ENCODE assay signal across 27 cellular contexts in genomic region chr6:168902075-168902474, GRCh38.
"Had no signal": no experiment of that assay in that cellular context is flagged by ENCODE, and none has a peak within 500 bp of the region (broad histone marks: within the 10 kb centered on the region; RNA-seq: fewer than 3 reads in every experiment).

No MANE protein-coding gene starts in this region.

- ATAC-seq: effector memory CD8-positive, alpha-beta T cell; esophagus mucosa; foreskin keratinocyte; gastrocnemius medialis; gastroesophageal sphincter; heart left ventricle had no signal

- DNase-seq: colonic mucosa; cortex of kidney; dermis blood vessel endothelial cell; dorsolateral prefrontal cortex; effector CD4-positive, alpha-beta T cell; effector CD8-positive, alpha-beta T cell; effector memory CD4-positive, alpha-beta T cell; effector memory CD8-positive, alpha-beta T cell; endodermal cell; erythroblast; esophagus squamous epithelium; foreskin fibroblast; foreskin keratinocyte; foreskin melanocyte; gastrocnemius medialis; glutamatergic neuron; head of caudate nucleus; heart left ventricle had no signal

- H3K9me3 ChIP-seq: colonic mucosa, esophagus squamous epithelium, gastrocnemius medialis, gastroesophageal sphincter had no signal

- H3K36me3 ChIP-seq: colonic mucosa, esophagus muscularis mucosa, esophagus squamous epithelium, gastrocnemius medialis, gastroesophageal sphincter, heart left ventricle had no signal

- H3K27me3 ChIP-seq: colonic mucosa, dorsolateral prefrontal cortex, esophagus muscularis mucosa, foreskin keratinocyte, gastrocnemius medialis, gastroesophageal sphincter, heart left ventricle had no signal

- H3K4me1 ChIP-seq: colonic mucosa, foreskin keratinocyte, heart left ventricle had no signal

- H3K27ac ChIP-seq: colonic mucosa, dorsolateral prefrontal cortex, epithelial cell of prostate, esophagus muscularis mucosa, foreskin keratinocyte, gastrocnemius medialis, gastroesophageal sphincter, heart left ventricle had no signal

- H3K4me3 ChIP-seq: colonic mucosa, coronary artery, dorsolateral prefrontal cortex, esophagus muscularis mucosa, esophagus squamous epithelium, gastrocnemius medialis, gastroesophageal sphincter, heart left ventricle had no signal

- FAIRE-seq: colon, endometrium, endothelial cell of umbilical vein, frontal cortex had no signal
